Comparison of ENCODE assay signal across 13 cellular contexts in the genomic region with DNA sequence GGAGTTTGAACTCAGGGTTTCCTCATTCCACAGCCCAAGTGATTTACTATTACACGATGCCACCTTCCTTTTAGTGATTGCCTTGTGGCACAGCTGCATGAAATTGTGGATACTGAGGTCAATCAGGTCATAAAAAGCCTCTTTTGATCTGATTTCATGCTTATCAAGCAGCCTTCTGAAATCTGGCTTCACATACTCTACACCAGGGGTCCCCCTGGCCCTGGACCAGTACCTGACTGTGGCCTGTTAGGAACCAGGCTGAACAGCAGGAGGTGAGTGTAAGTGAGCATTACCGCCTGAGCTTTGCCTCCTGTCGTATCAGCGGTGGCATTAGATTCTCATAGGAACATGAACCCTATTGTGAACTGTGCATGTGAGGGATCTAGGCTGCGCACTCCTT. TPM values are rescaled to one million over a fixed set of nuclear protein-coding genes. Genes with fewer than 3 reads are reported as not detected.
DNase-seq lines count a peak whose midpoint lies in the region; ATAC-seq, FAIRE-seq and TF ChIP-seq lines count a peak whose summit lies in the region.
"Had no signal": no experiment of that assay in that cellular context is flagged by ENCODE, and none has a peak within 500 bp of the region (broad histone marks: within the 10 kb centered on the region; RNA-seq: fewer than 3 reads in every experiment).

No MANE protein-coding gene starts in this region.

- H3K4me1 Mint-ChIP-seq in activated CD4-positive, alpha-beta T cell treated with anti-CD3 and anti-CD28 coated beads, Interleukin-2, amount 10 ng/mL, durations not matched to agents 24 days and 14 days = peaks cover 36% of the 10 kb centered on the region

- H3K4me3 ChIP-seq in small intestine (ENCODE audit: low read depth in 1 of 2, low read length in 2 of 2) (no peak overlapping the region), spleen (no peak overlapping the region)
- H3K4me3 ChIP-seq: smooth muscle cell had no signal

- no peak overlapping the region for H3K4me3 Mint-ChIP-seq in activated CD4-positive, alpha-beta T cell treated with anti-CD3 and anti-CD28 coated beads, Interleukin-2, amount 10 ng/mL, durations not matched to agents 24 days and 14 days

- TF ChIP-seq POLR2A in spleen (IDR thresholded peaks at IDR 0.05) = no peak

- intact Hi-C loops in activated CD4-positive, alpha-beta T cell treated with anti-CD3 and anti-CD28 coated beads, Interleukin-2, amount 10 ng/mL, durations not matched to agents 24 days and 14 days (cut with micrococcal nuclease) = no loop called here
- intact Hi-C loops in spleen (cut with DNase I; ENCODE audit: low total_unique reads) = no loop called here

- no peaks in the 10 kb centered on the region for H3K9me3 Mint-ChIP-seq in activated CD4-positive, alpha-beta T cell treated with anti-CD3 and anti-CD28 coated beads, Interleukin-2, amount 10 ng/mL, durations not matched to agents 24 days and 14 days

- 13 to 55% (median 33%) methylated on average over 5 of the region's 5 CpGs for WGBS in small intestine, 3 donors
- WGBS in spleen, 5 donors = 72 to 83% (median 79%) methylated on average over 5 of the region's 5 CpGs

- no peaks in the 10 kb centered on the region for H3K4me1 ChIP-seq in small intestine (ENCODE audit: control insufficient read depth in 2 of 2, insufficient read depth in 1 of 2, low read depth in 1 of 2, low read length in 1 of 2)
- peaks cover 32 to 81% (median 54%) of the 10 kb centered on the region in 6 donors for H3K4me1 ChIP-seq in spleen

- H3K9me3 ChIP-seq in small intestine (ENCODE audit: control insufficient read depth, low read depth) (no peaks in the 10 kb centered on the region), spleen (no peaks in the 10 kb centered on the region)

- peaks cover 0 to under 1% of the 10 kb centered on the region in 2 donors for H3K36me3 ChIP-seq in small intestine (ENCODE audit: control insufficient read depth in 2 of 2, insufficient read depth in 2 of 2, low read length in 2 of 2)
- H3K36me3 ChIP-seq in spleen = peaks cover 0 to 44% (median 20%) of the 10 kb centered on the region in 6 donors

- no peak for ATAC-seq in GM21423 (IDR thresholded peaks at IDR 0.05; ENCODE audit: unreplicated experiment)

- H3K27ac Mint-ChIP-seq in activated CD4-positive, alpha-beta T cell treated with anti-CD3 and anti-CD28 coated beads, Interleukin-2, amount 10 ng/mL, durations not matched to agents 24 days and 14 days = peak overlapping the region; percentile 53

- H3K27ac ChIP-seq in epithelial cell of prostate = peak overlapping the region; percentile 17
- H3K27ac ChIP-seq in small intestine (ENCODE audit: low read depth in 1 of 2, low read length in 1 of 2) = peak overlapping the region in 1 of 2 donors; percentile 72
- H3K27ac ChIP-seq in spleen = peak overlapping the region in 4 of 8 donors; percentile 3 to 56 (median 20)

- no peaks in the 10 kb centered on the region for H3K27me3 Mint-ChIP-seq in activated CD4-positive, alpha-beta T cell treated with anti-CD3 and anti-CD28 coated beads, Interleukin-2, amount 10 ng/mL, durations not matched to agents 24 days and 14 days

- FAIRE-seq in small intestine (lab: Jason Lieb, UNC) = no peak

- TF ChIP-seq CTCF in GM10266 (IDR thresholded peaks at IDR 0.05; ENCODE audit: control insufficient read depth, insufficient read depth, low read depth, missing control alignments) = no peak
- TF ChIP-seq CTCF in spleen (IDR thresholded peaks at IDR 0.05 in 8 of 11, conservative IDR thresholded peaks at IDR 0.05 in 3 of 11) = no peak

- no peaks in the 10 kb centered on the region for H3K27me3 ChIP-seq in small intestine (ENCODE audit: control insufficient read depth in 2 of 2, insufficient read depth in 2 of 2, low read length in 2 of 2)
- no peaks in the 10 kb centered on the region for H3K27me3 ChIP-seq in spleen (replicated peaks in 1 of 7)

- no peak for DNase-seq in activated CD4-positive, alpha-beta T cell treated with anti-CD3 and anti-CD28 coated beads, Interleukin-2, amount 10 ng/mL, durations not matched to agents 24 days and 14 days
- no peak for DNase-seq in activated CD4-positive, alpha-beta T cell treated with anti-CD3 and anti-CD28 coated beads, Interleukin-2, amount 50 U/mL, for 48 hours
- DNase-seq in NCI-H345 (lab: John Stamatoyannopoulos, UW) (peak; percentile 43), epithelial cell of prostate (ENCODE audit: low read depth, low spot score) (no peak), small intestine (peak; percentile 32), GM10266 (ENCODE audit: extremely low spot score) (no peak), spleen (no peak)
- DNase-seq: anterior cingulate cortex, GOT3, hypothalamus, KBM-7 had no signal

- H3K36me3 Mint-ChIP-seq in activated CD4-positive, alpha-beta T cell treated with anti-CD3 and anti-CD28 coated beads, Interleukin-2, amount 10 ng/mL, durations not matched to agents 24 days and 14 days (ENCODE audit: low read depth) = peaks cover 58% of the 10 kb centered on the region

RNA-seq across cellular contexts. Expression of gene SLFN5, which starts 13.8 kb away (rescaled TPM):
- total RNA-seq in activated CD4-positive, alpha-beta T cell treated with anti-CD3 and anti-CD28 coated beads, Interleukin-2, amount 10 ng/mL, durations not matched to agents 24 days and 14 days = 6.9 and 8.9 TPM in 2 replicates
- polyA plus RNA-seq in small intestine (1 to 10 TPM; 2.4 to 5.8 (median 2.5) TPM), spleen (1 to 10 TPM; 3.2 to 7.4 (median 4.6) TPM)
- total RNA-seq in spleen = 100 to 1,000 TPM in 2 of 7 donors, 10 to 100 TPM in 5; 67.9 to 110 (median 77.6) TPM

Comparison
In these comparisons a context has a peak if more than half of its experiments do, and no peak if none do; other contexts are left out.
1. DNase-seq: peak in NCI-H345 (single experiment) and small intestine (single experiment); none in activated CD4-positive, alpha-beta T cell treated with anti-CD3 and anti-CD28 coated beads, Interleukin-2, amount 10 ng/mL, durations not matched to agents 24 days and 14 days (single experiment), activated CD4-positive, alpha-beta T cell treated with anti-CD3 and anti-CD28 coated beads, Interleukin-2, amount 50 U/mL, for 48 hours (0 of 2), epithelial cell of prostate (single experiment), GM10266 (single experiment) and spleen (single experiment).